Comparison of ENCODE assay signal across 14 cellular contexts in the genomic region with DNA sequence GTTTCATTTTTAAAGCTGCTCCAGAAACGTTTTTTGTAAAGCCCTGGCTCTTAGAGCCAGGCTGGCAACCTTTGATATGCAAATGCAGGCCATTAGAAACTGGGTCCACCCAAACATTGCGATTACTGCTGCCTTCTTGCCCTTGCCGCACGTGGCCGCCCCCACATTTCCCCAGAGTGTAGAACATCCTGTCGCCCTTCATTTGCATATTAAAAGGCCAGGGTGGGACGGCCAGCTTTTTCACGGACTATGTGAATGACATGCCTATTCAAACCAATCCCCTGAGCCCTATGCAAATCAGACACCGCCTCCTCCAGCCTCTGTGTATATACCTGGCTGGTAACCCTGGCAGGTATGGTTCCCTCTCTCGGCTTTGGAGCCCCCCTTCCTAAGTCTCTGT.
DNase-seq lines count a peak whose midpoint lies in the region; ATAC-seq and TF ChIP-seq lines count a peak whose summit lies in the region.
"Had no signal": no experiment of that assay in that cellular context is flagged by ENCODE, and none has a peak within 500 bp of the region (broad histone marks: within the 10 kb centered on the region; RNA-seq: fewer than 3 reads in every experiment).

No MANE protein-coding gene starts in this region.

- POLR2A ChIA-PET in T-cell (lab: Charles Lee): no interaction called here

- H4K20me1 ChIP-seq in smooth muscle cell (ENCODE audit: low read depth): no peaks in the 10 kb centered on the region

- H2AFZ ChIP-seq in smooth muscle cell (ENCODE audit: low read depth): peak overlapping the region; percentile 83

- CTCF ChIA-PET in T-cell (lab: Charles Lee): no interaction called here

- H3K27ac ChIP-seq in foreskin keratinocyte (no peak overlapping the region), smooth muscle cell (ENCODE audit: low read depth) (no peak overlapping the region)

- peaks cover 3% of the 10 kb centered on the region for H3K27me3 ChIP-seq in H7 (ENCODE audit: control insufficient read depth, insufficient read depth, low read length)
- no peaks in the 10 kb centered on the region for H3K27me3 ChIP-seq in foreskin keratinocyte
- H3K27me3 ChIP-seq in smooth muscle cell (ENCODE audit: low read depth): no peaks in the 10 kb centered on the region

- H3K27me3 Mint-ChIP-seq in T-cell: peaks cover 0 to 23% of the 10 kb centered on the region in 2 donors

- no peak overlapping the region for H3K27ac Mint-ChIP-seq in T-cell
- H3K27ac Mint-ChIP-seq: stimulated activated naive CD8-positive, alpha-beta T cell treated with anti-CD3 and anti-CD28 coated beads, Interleukin-15, Interleukin-2, amounts not matched to agents 100 ng/mL and 50 ng/mL, for 24 hours had no signal

- no peak overlapping the region for H3K9ac ChIP-seq in smooth muscle cell (ENCODE audit: low read depth)

- H3K36me3 Mint-ChIP-seq in T-cell: no peaks in the 10 kb centered on the region

- H3K9me3 Mint-ChIP-seq in T-cell: peaks cover 0 to 3% (median 0%) of the 10 kb centered on the region in 3 donors
- H3K9me3 Mint-ChIP-seq: activated T-cell treated with anti-CD3 and anti-CD28 coated beads, Interleukin-2, amount 50 U/mL, for 4 hours; stimulated activated naive CD8-positive, alpha-beta T cell treated with anti-CD3 and anti-CD28 coated beads, Interleukin-15, Interleukin-2, amounts not matched to agents 100 ng/mL and 50 ng/mL, for 24 hours had no signal

- H3K4me1 Mint-ChIP-seq in T-cell: no peaks in the 10 kb centered on the region

- TF ChIP-seq CTCF in foreskin keratinocyte (conservative IDR thresholded peaks at IDR 0.05) (no peak), smooth muscle cell (IDR thresholded peaks at IDR 0.05; ENCODE audit: borderline replicate concordance, insufficient read depth, poor library complexity, severe bottlenecking) (no peak)

- 13% methylated on average over 10 of the region's 10 CpGs for WGBS in smooth muscle cell (ENCODE audit: low lambda C conversion rate)

- H3K4me3 Mint-ChIP-seq in T-cell: no peak overlapping the region
- H3K4me3 Mint-ChIP-seq: activated T-cell treated with anti-CD3 and anti-CD28 coated beads, Interleukin-2, amount 50 U/mL, for 4 hours; stimulated activated naive CD8-positive, alpha-beta T cell treated with anti-CD3 and anti-CD28 coated beads, Interleukin-15, Interleukin-2, amounts not matched to agents 100 ng/mL and 50 ng/mL, for 24 hours had no signal

- DNase-seq in H7 (peak; percentile 31), NCI-H146 (lab: John Stamatoyannopoulos, UW) (peak; percentile 99), foreskin keratinocyte (no peak), smooth muscle cell (lab: John Stamatoyannopoulos, UW; ENCODE audit: unreplicated experiment) (no peak), NOMO-1 treated with dmso at 0.1 percent for 144 hours (lab: John Stamatoyannopoulos, UW; ENCODE audit: unreplicated experiment) (no peak), T-cell (no peak), HCEC 1CT (no peak)
- DNase-seq: activated T-cell treated with anti-CD3 and anti-CD28 coated beads, Interleukin-2, amount 50 U/mL, for 4 hours; central memory CD4-positive, alpha-beta T cell; DMS79 treated with DMSO at 0.1 percent for 48 hours; NCI-H226; stimulated activated CD4-positive, alpha-beta T cell treated with anti-CD3 and anti-CD28 coated beads, Interleukin-12 subunit alpha, Interleukin-12 subunit beta, amount 100 ng/mL, for 4 hours had no signal

- H3K36me3 ChIP-seq in H7 (replicated peaks; ENCODE audit: control insufficient read depth, insufficient read depth, low read length) (no peaks in the 10 kb centered on the region), smooth muscle cell (ENCODE audit: low read depth) (no peaks in the 10 kb centered on the region)

- no peaks in the 10 kb centered on the region for H3K79me2 ChIP-seq in smooth muscle cell (ENCODE audit: low read depth)

- H3K4me3 ChIP-seq in H7 (ENCODE audit: insufficient read depth, low read depth, low read length) (no peak overlapping the region), smooth muscle cell (peak overlapping the region; percentile 33)

- H3K4me1 ChIP-seq in foreskin keratinocyte: no peaks in the 10 kb centered on the region
- peaks cover 16% of the 10 kb centered on the region for H3K4me1 ChIP-seq in smooth muscle cell (ENCODE audit: low read depth)

- H3K9me3 ChIP-seq in smooth muscle cell (replicated peaks; ENCODE audit: low read depth): no peaks in the 10 kb centered on the region

- H3K4me2 ChIP-seq in smooth muscle cell: peak overlapping the region; percentile 81

- H3F3A ChIP-seq in smooth muscle cell (ENCODE audit: low read depth): no peaks in the 10 kb centered on the region

- ATAC-seq in foreskin keratinocyte (peak; percentile 67), T-cell (replicated peaks in 1 of 4) (no peak), HG03108 (IDR thresholded peaks at IDR 0.05; ENCODE audit: unreplicated experiment) (no peak)
- ATAC-seq: activated T-cell treated with anti-CD3 and anti-CD28 coated beads, Interleukin-2, amount 50 U/mL, for 4 hours had no signal

Comparison
In these comparisons a context has a peak if more than half of its experiments do, and no peak if none do; other contexts are left out.
1. DNase-seq: peak in H7 (single experiment) and NCI-H146 (single experiment); none in foreskin keratinocyte (0 of 2), smooth muscle cell (single experiment), NOMO-1 treated with dmso at 0.1 percent for 144 hours (single experiment), T-cell (0 of 34) and HCEC 1CT (single experiment).